In genomic region chr1:17161137-17161700, GRCh38 we compare ENCODE assay signal across 1 cellular context.
TF ChIP-seq lines count a peak whose summit lies in the region.

No MANE protein-coding gene starts in this region.

TF ChIP-seq in K562, 482 proteins besides CTCF, POLR2A, EP300 and RAD21:
- peak; percentile 98 for TF ChIP-seq RAD51 (IDR thresholded peaks at IDR 0.05; ENCODE audit: borderline replicate concordance, low read depth)
- 0 out of 2 replicates have a peak, but pooled peaks have one; percentile 24 for TF ChIP-seq ZNF766 (CRISPR knock-in tag; conservative IDR thresholded peaks at IDR 0.05)
- peak; percentile 89 for TF ChIP-seq SPI1 (IDR thresholded peaks at IDR 0.05; ENCODE audit: borderline replicate concordance, low read depth, low read length)
- TF ChIP-seq USF1 (CRISPR knock-in tag; IDR thresholded peaks at IDR 0.05) = peak; percentile 88
- no peak for TF ChIP-seq ARID3A (IDR thresholded peaks at IDR 0.05; ENCODE audit: borderline replicate concordance, low read depth, low read length)
- TF ChIP-seq PKNOX1 (IDR thresholded peaks at IDR 0.05) = peak; percentile 30; the same call in 1 of the 2 replicates
- TF ChIP-seq ZNF146 (CRISPR knock-in tag; IDR thresholded peaks at IDR 0.05; ENCODE audit: unreplicated experiment) = no peak
- TF ChIP-seq NR2C1 (IDR thresholded peaks at IDR 0.05) = peak; percentile 28; the same call in 1 of the 2 replicates
- no peak for TF ChIP-seq NR2C1 (tag; IDR thresholded peaks at IDR 0.05)
- peak; percentile 77 for TF ChIP-seq ZBTB40 (IDR thresholded peaks at IDR 0.05)
- TF ChIP-seq ZBTB40 (CRISPR knock-in tag; IDR thresholded peaks at IDR 0.05) = no peak
- TF ChIP-seq USF2 (CRISPR knock-in tag; IDR thresholded peaks at IDR 0.05) = peak; percentile 92
- TF ChIP-seq RBM25 (IDR thresholded peaks at IDR 0.05; ENCODE audit: low read depth, low read length, severe bottlenecking) = peak; percentile 73
- no peak for TF ChIP-seq NR4A1 (CRISPR knock-in tag; IDR thresholded peaks at IDR 0.05)
- TF ChIP-seq NR4A1 (tag; IDR thresholded peaks at IDR 0.05) = no peak
- no peak for TF ChIP-seq HDAC8 (tag; IDR thresholded peaks at IDR 0.05)
- peak; percentile 73 for TF ChIP-seq ZNF143 (CRISPR knock-in tag; IDR thresholded peaks at IDR 0.05)
- peak; percentile 95 for TF ChIP-seq TOE1 (IDR thresholded peaks at IDR 0.05; ENCODE audit: borderline replicate concordance)
- TF ChIP-seq TOE1 (CRISPR knock-in tag; IDR thresholded peaks at IDR 0.05; ENCODE audit: borderline replicate concordance, low read depth) = no peak
- TF ChIP-seq POLR3A (IDR thresholded peaks at IDR 0.05; ENCODE audit: borderline replicate concordance, extremely low read depth, insufficient read depth, insufficient read length) = no peak
- peak; percentile 83 for TF ChIP-seq HCFC1 (IDR thresholded peaks at IDR 0.05; ENCODE audit: low read depth, low read length)
- TF ChIP-seq ZNF551 (CRISPR knock-in tag; IDR thresholded peaks at IDR 0.05) = no peak
- peak; percentile 94 for TF ChIP-seq TFE3 (CRISPR knock-in tag; IDR thresholded peaks at IDR 0.05)
- peak; percentile 48 to 55; a peak in 3 of 4 replicates for TF ChIP-seq SIX5 (IDR thresholded peaks at IDR 0.05; ENCODE audit: borderline replicate concordance in 1 of 2, insufficient read depth in 1 of 2, low read depth in 1 of 2, low read length in 2 of 2)
- TF ChIP-seq HBP1 (CRISPR knock-in tag; IDR thresholded peaks at IDR 0.05) = no peak
- TF ChIP-seq ZFP36 (IDR thresholded peaks at IDR 0.05; ENCODE audit: low read depth, low read length, partially characterized antibody) = no peak
- TF ChIP-seq CBFA2T2 (conservative IDR thresholded peaks at IDR 0.05) = peak; percentile 77
- TF ChIP-seq SETDB1 (IDR thresholded peaks at IDR 0.05; ENCODE audit: low read length) = no peak
